In the genomic region with DNA sequence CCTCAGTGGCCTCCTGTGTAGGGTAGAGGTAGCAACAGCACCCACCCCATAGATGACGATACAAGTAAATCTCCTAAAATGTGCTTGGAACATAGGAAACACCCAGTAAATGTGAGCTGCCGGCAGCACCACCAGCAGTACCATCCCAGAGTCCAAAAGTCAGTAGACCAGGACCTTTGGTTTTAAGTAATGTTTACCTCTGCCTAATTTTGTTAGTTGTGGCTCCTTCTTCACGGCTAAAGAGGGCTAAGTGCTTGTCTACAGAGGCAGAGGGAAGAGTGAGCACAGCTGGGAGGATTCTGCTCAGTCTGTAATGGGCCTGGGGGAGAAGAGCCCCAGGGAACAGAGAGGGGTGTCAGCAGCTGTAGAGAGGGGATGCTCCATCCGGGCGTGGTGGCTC, we compare ENCODE assay signal across 15 cellular contexts.
"Had no signal": no experiment of that assay in that cellular context is flagged by ENCODE, and none has a peak within 500 bp of the region (broad histone marks: within the 10 kb centered on the region; RNA-seq: fewer than 3 reads in every experiment).

No MANE protein-coding gene starts in this region.

- H3K36me3 Mint-ChIP-seq: activated naive CD8-positive, alpha-beta T cell had no signal

- H3K27me3 Mint-ChIP-seq: activated naive CD8-positive, alpha-beta T cell had no signal

- H3K27ac Mint-ChIP-seq: activated naive CD8-positive, alpha-beta T cell had no signal

- H3K36me3 ChIP-seq: cardiac muscle cell, prostate gland, right atrium auricular region, tibial nerve had no signal

- H3K27me3 ChIP-seq: cardiac muscle cell, right atrium auricular region, tibial nerve had no signal

- H3K9me3 Mint-ChIP-seq: activated T-cell treated with anti-CD3 and anti-CD28 coated beads, Interleukin-2, amount 50 U/mL, for 72 hours had no signal

- H3K27ac ChIP-seq: cardiac muscle cell, prostate gland, right atrium auricular region, VCaP had no signal

- DNase-seq: activated CD4-positive, CD25-positive, alpha-beta regulatory T cell treated with anti-CD3 and anti-CD28 coated beads, Interleukin-2, amount 50 U/mL, for 72 hours; activated T-cell treated with anti-CD3 and anti-CD28 coated beads, Interleukin-2, amount 50 U/mL, for 72 hours; dermis blood vessel endothelial cell; effector memory CD4-positive, alpha-beta T cell; foreskin fibroblast; mammary epithelial cell; stimulated activated CD4-positive, alpha-beta T cell treated with anti-CD3 and anti-CD28 coated beads, Interleukin-2, amount 100 ng/mL, for 24 hours; stimulated activated naive CD8-positive, alpha-beta T cell treated with anti-CD3 and anti-CD28 coated beads, Interleukin-15, Interleukin-2, amounts not matched to agents 100 U/mL and 50 U/mL, for 24 hours; substantia nigra had no signal

- H3K9me3 ChIP-seq: prostate gland, right atrium auricular region, tibial nerve had no signal

- H3K4me3 ChIP-seq: cardiac muscle cell, prostate gland, right atrium auricular region had no signal

- ATAC-seq: activated T-cell treated with anti-CD3 and anti-CD28 coated beads, Interleukin-2, amount 50 U/mL, for 72 hours; stimulated activated naive CD8-positive, alpha-beta T cell treated with anti-CD3 and anti-CD28 coated beads, Interleukin-15, Interleukin-2, amounts not matched to agents 100 U/mL and 50 U/mL, for 24 hours had no signal
